Comparison of ENCODE assay signal across 15 cellular contexts in the genomic region with DNA sequence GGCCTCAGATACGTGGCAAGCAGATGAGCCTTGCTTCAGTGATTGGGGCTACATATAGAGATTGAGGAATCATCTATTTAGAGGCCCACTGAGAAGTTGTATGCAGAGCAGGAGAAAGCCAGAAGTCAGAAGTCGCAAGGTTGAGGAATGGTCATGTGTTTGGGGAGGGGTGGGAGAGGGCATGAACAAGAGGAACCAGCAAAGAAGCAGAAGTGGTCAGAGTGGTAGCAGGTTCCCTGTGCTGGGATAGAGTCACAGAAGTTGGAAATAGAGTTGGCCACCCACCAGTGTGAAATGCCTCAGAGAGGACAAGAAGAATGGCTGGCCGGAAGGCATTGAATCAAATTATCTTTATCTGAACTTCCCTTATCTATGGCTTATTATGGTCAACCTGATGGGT. TPM values are rescaled to one million over a fixed set of nuclear protein-coding genes. Genes with fewer than 3 reads are reported as not detected.
DNase-seq lines count a peak whose midpoint lies in the region; ATAC-seq, FAIRE-seq and TF ChIP-seq lines count a peak whose summit lies in the region.
"Had no signal": no experiment of that assay in that cellular context is flagged by ENCODE, and none has a peak within 500 bp of the region (broad histone marks: within the 10 kb centered on the region; RNA-seq: fewer than 3 reads in every experiment).

No MANE protein-coding gene starts in this region.

- peak; percentile 59 to 80 (median 70) for ATAC-seq in heart right ventricle
- ATAC-seq in pancreas, result peak in 3 of 4 donors; percentile 32 to 84 (median 74)
- ATAC-seq in T-helper 17 cell, result no peak
- ATAC-seq in HG03378 (IDR thresholded peaks at IDR 0.05; ENCODE audit: unreplicated experiment), result no peak
- ATAC-seq: activated T-helper 17 cell treated with anti-CD3 and anti-CD28 coated beads, Interleukin-2, amount 50 U/mL, for 72 hours had no signal

- 67 to 70% methylated on average over 3 of the region's 3 CpGs for WGBS in heart right ventricle, 2 donors
- 82 to 95% methylated on average over 3 of the region's 3 CpGs for WGBS in pancreas, 2 donors

- H3K27ac Mint-ChIP-seq in T-helper 17 cell, result no peak overlapping the region
- H3K27ac Mint-ChIP-seq: activated CD4-positive, alpha-beta memory T cell treated with anti-CD3 and anti-CD28 coated beads for 36 hours; activated T-helper 17 cell treated with anti-CD3 and anti-CD28 coated beads, Interleukin-2, amount 50 U/mL, for 72 hours had no signal

- peaks cover 0 to 77% (median 44%) of the 10 kb centered on the region in 9 donors for H3K4me1 ChIP-seq in heart right ventricle
- H3K4me1 ChIP-seq in pancreas, result no peaks in the 10 kb centered on the region

- H3K4me3 ChIP-seq in heart right ventricle (no peak overlapping the region), pancreas (no peak overlapping the region)

- H3K36me3 ChIP-seq in heart right ventricle (peaks cover 0 to 78% (median 17%) of the 10 kb centered on the region in 9 donors), pancreas (no peaks in the 10 kb centered on the region)

- DNase-seq in GDM1 (lab: John Stamatoyannopoulos, UW) (peak; percentile 82), SKM-1 (lab: John Stamatoyannopoulos, UW; ENCODE audit: unreplicated experiment) (peak; percentile 94), heart right ventricle (peak in 1 of 2 donors; percentile 40), pancreas (peak in 1 of 6 donors; percentile 53), kidney glomerular epithelial cell (lab: John Stamatoyannopoulos, UW) (no peak), T-helper 17 cell (no peak)
- no peak for DNase-seq in stimulated activated CD4-positive, alpha-beta T cell treated with anti-CD3 and anti-CD28 coated beads, Interleukin-15, amount 100 ng/mL, for 24 hours
- DNase-seq: activated CD4-positive, alpha-beta memory T cell treated with anti-CD3 and anti-CD28 coated beads for 36 hours; mesenchymal stem cell; NCI-H1417 treated with DMSO at 0.1 percent for 48 hours; stimulated activated CD4-positive, alpha-beta T cell treated with anti-CD3 and anti-CD28 coated beads, Interleukin-1b, Interleukin-23, amount 100 ng/mL, for 48 hours; stimulated activated CD8-positive, alpha-beta memory T cell treated with anti-CD3 and anti-CD28 coated beads, Interleukin-4, amount 100 ng/mL, for 48 hours had no signal

- H3K27ac ChIP-seq in heart right ventricle, result peak overlapping the region in 5 of 10 donors; percentile 22 to 78 (median 41)
- H3K27ac ChIP-seq in pancreas, result no peak overlapping the region

- no peaks in the 10 kb centered on the region for H3K27me3 Mint-ChIP-seq in T-helper 17 cell
- H3K27me3 Mint-ChIP-seq: activated CD4-positive, alpha-beta memory T cell treated with anti-CD3 and anti-CD28 coated beads for 36 hours; activated T-helper 17 cell treated with anti-CD3 and anti-CD28 coated beads, Interleukin-2, amount 50 U/mL, for 72 hours had no signal

- FAIRE-seq in pancreas (lab: Jason Lieb, UNC), result no peak
- FAIRE-seq: GM12892 had no signal

- no peak overlapping the region for H3K4me3 Mint-ChIP-seq in T-helper 17 cell
- H3K4me3 Mint-ChIP-seq: activated CD4-positive, alpha-beta memory T cell treated with anti-CD3 and anti-CD28 coated beads for 36 hours; activated T-helper 17 cell treated with anti-CD3 and anti-CD28 coated beads, Interleukin-2, amount 50 U/mL, for 72 hours had no signal

- peaks cover 21% of the 10 kb centered on the region for H3K4me1 Mint-ChIP-seq in T-helper 17 cell

- H3K27me3 ChIP-seq in heart right ventricle (no peaks in the 10 kb centered on the region), pancreas (no peaks in the 10 kb centered on the region)

- TF ChIP-seq CTCF in heart right ventricle (IDR thresholded peaks at IDR 0.05) (no peak), pancreas (IDR thresholded peaks at IDR 0.05) (no peak)

- peaks cover 6% of the 10 kb centered on the region for H3K36me3 Mint-ChIP-seq in T-helper 17 cell (ENCODE audit: low read depth)

- no peaks in the 10 kb centered on the region for H3K9me3 ChIP-seq in heart right ventricle
- H3K9me3 ChIP-seq in pancreas, result no peaks in the 10 kb centered on the region
- H3K9me3 ChIP-seq in T-helper 17 cell (ENCODE audit: control insufficient read depth, low read length, poor library complexity, severe bottlenecking), result no peaks in the 10 kb centered on the region

- intact Hi-C loops in heart right ventricle (cut with DNase I) (no loop called here), pancreas (cut with DNase I) (no loop called here)

RNA-seq across cellular contexts. Expression of a gene that starts 19.5 kb away (rescaled TPM):
- total RNA-seq in heart right ventricle, result 10 to 100 TPM; 30.6 to 79.3 (median 50.3) TPM
- polyA plus RNA-seq in heart right ventricle, result 10 to 100 TPM; 21.1 to 29.4 TPM
- total RNA-seq in pancreas, result 10 to 100 TPM in 3 of 6 donors, 1 to 10 TPM in 3; 8.4 to 21.9 (median 9.9) TPM
- polyA plus RNA-seq in pancreas, result 10 to 100 TPM; 13.4 to 16.9 TPM
- total RNA-seq in T-helper 17 cell, result 10 to 100 TPM; 74.1 to 85.0 TPM

RNA-seq across cellular contexts. Expression of a gene that starts 41.0 kb away (rescaled TPM):
- total RNA-seq in heart right ventricle (10 to 100 TPM; 37.2 to 51.4 (median 45.2) TPM), pancreas (10 to 100 TPM in 1 of 6 donors, 1 to 10 TPM in 5; 5.6 to 10.5 (median 7.6) TPM), T-helper 17 cell (10 to 100 TPM; 11.0 to 11.8 TPM)
- polyA plus RNA-seq in heart right ventricle (10 to 100 TPM; 33.1 to 52.3 TPM), pancreas (10 to 100 TPM in 1 of 2 donors, 1 to 10 TPM in 1; 9.5 to 11.6 TPM)

RNA-seq across cellular contexts. Expression of a gene that starts 58.2 kb away (rescaled TPM):
- total RNA-seq in heart right ventricle (10 to 100 TPM in 1 of 10 donors, 1 to 10 TPM in 9; 1.8 to 30.6 (median 3.3) TPM), pancreas (10 to 100 TPM in 1 of 6 donors, 1 to 10 TPM in 5; 1.4 to 15.9 (median 4.7) TPM), T-helper 17 cell (100 to 1,000 TPM; 451 to 473 TPM)
- polyA plus RNA-seq in heart right ventricle (10 to 100 TPM in 1 of 2 donors, 1 to 10 TPM in 1; 8.2 to 10.0 TPM), pancreas (10 to 100 TPM; 10.9 to 16.6 TPM)

Comparison
In these comparisons a context has a peak if more than half of its experiments do, and no peak if none do; other contexts are left out.
1. DNase-seq: peak in GDM1 (single experiment) and SKM-1 (single experiment); none in kidney glomerular epithelial cell (single experiment), T-helper 17 cell (0 of 3) and stimulated activated CD4-positive, alpha-beta T cell treated with anti-CD3 and anti-CD28 coated beads, Interleukin-15, amount 100 ng/mL, for 24 hours (single experiment).
2. ATAC-seq: peak in heart right ventricle (8 of 8) and pancreas (3 of 4); none in T-helper 17 cell (single experiment) and HG03378 (single experiment).
3. RNA of a gene that starts 58.2 kb away (total RNA-seq): 451 to 473 TPM in T-helper 17 cell; 1.4 to 15.9 TPM in pancreas and 1.8 to 30.6 TPM in heart right ventricle; every median in the first group is over 10 times any median in the second.